Comparison of ENCODE assay signal across 8 cellular contexts in genomic region chr6:13711384-13711725, GRCh38. TPM values are rescaled to one million over a fixed set of nuclear protein-coding genes. Genes with fewer than 3 reads are reported as not detected.
DNase-seq lines count a peak whose midpoint lies in the region; ATAC-seq, FAIRE-seq and TF ChIP-seq lines count a peak whose summit lies in the region.

No MANE protein-coding gene starts in this region.

- no peaks in the 10 kb centered on the region for H3K27me3 Mint-ChIP-seq in CD4-positive, alpha-beta T cell
- peaks cover 4% of the 10 kb centered on the region for H3K27me3 Mint-ChIP-seq in neural progenitor cell (ENCODE audit: insufficient read depth, low read depth)

- H3K4me1 ChIP-seq in H1 (replicated peaks in 1 of 4; ENCODE audit: control insufficient read depth in 3 of 4, insufficient read depth in 4 of 4, low read length in 3 of 4): no peaks in the 10 kb centered on the region
- peaks cover 30% of the 10 kb centered on the region for H3K4me1 ChIP-seq in neural progenitor cell

- TF ChIP-seq RAD21 in H1 (IDR thresholded peaks at IDR 0.05 in 1 of 2, conservative IDR thresholded peaks at IDR 0.05 in 1 of 2; ENCODE audit: low read depth in 2 of 2, low read length in 2 of 2): no peak; a peak in 1 of 4 replicates

- H4K91ac ChIP-seq in H1 (replicated peaks; ENCODE audit: insufficient read length, low read length): no peak overlapping the region

- TF ChIP-seq EP300 in H1 (IDR thresholded peaks at IDR 0.05; ENCODE audit: borderline replicate concordance in 1 of 2, low read depth in 2 of 2, low read length in 2 of 2): no peak

- H3K4ac ChIP-seq in H1 (replicated peaks; ENCODE audit: insufficient read length, low read depth, low read length): no peak overlapping the region

- H3K79me2 ChIP-seq in SU-DHL-6 (ENCODE audit: insufficient read depth, low read length) (peaks cover 46% of the 10 kb centered on the region), H1 (ENCODE audit: control insufficient read depth in 1 of 2, insufficient read depth in 2 of 2, low read length in 2 of 2) (peaks cover 9 to 42% of the 10 kb centered on the region in 2 experiments), neural progenitor cell (ENCODE audit: low read depth) (peaks cover 46% of the 10 kb centered on the region)

- H3K56ac ChIP-seq in H1 (replicated peaks; ENCODE audit: insufficient read length, low read depth, low read length): no peak overlapping the region

- no peak overlapping the region for H2BK120ac ChIP-seq in H1 (replicated peaks; ENCODE audit: low read depth, low read length)

- H3K4me3 ChIP-seq in SU-DHL-6 (ENCODE audit: insufficient read depth, low read length, poor library complexity, severe bottlenecking) (peak overlapping the region; percentile 55), H1 (ENCODE audit: extremely low read depth in 1 of 4, insufficient read depth in 2 of 4, low read depth in 3 of 4, low read length in 4 of 4) (peak overlapping the region; percentile 42 to 96 (median 58); a peak in 6 of 8 replicates), neural progenitor cell (peak overlapping the region; percentile 98)

- H2BK12ac ChIP-seq in H1 (ENCODE audit: low read depth, low read length): no peak overlapping the region

- peak overlapping the region; percentile 46 for H3K4me3 Mint-ChIP-seq in CD4-positive, alpha-beta T cell
- H3K4me3 Mint-ChIP-seq in neural progenitor cell: no peak overlapping the region

- no peaks in the 10 kb centered on the region for H3K9me3 Mint-ChIP-seq in CD4-positive, alpha-beta T cell
- H3K9me3 Mint-ChIP-seq in neural progenitor cell: peaks cover 5% of the 10 kb centered on the region

- no peak overlapping the region for H2BK20ac ChIP-seq in H1 (ENCODE audit: low read length)

- no peaks in the 10 kb centered on the region for H3K9me3 ChIP-seq in CD4-positive, alpha-beta T cell (ENCODE audit: control insufficient read depth, low read length)
- H3K9me3 ChIP-seq in SU-DHL-6 (ENCODE audit: insufficient read depth, low read length) (no peaks in the 10 kb centered on the region), H1 (ENCODE audit: insufficient read depth in 2 of 2, low read depth in 1 of 2, low read length in 1 of 2) (peaks cover 5 to 9% of the 10 kb centered on the region in 2 experiments; a peak in 3 of 4 replicates), neural progenitor cell (ENCODE audit: low read depth) (no peaks in the 10 kb centered on the region)

- H3K27ac ChIP-seq in CD4-positive, alpha-beta T cell (ENCODE audit: low read depth, low read length): peak overlapping the region; percentile 64
- H3K27ac ChIP-seq in SU-DHL-6 (ENCODE audit: low read depth, low read length) (peak overlapping the region; percentile 81), H1 (ENCODE audit: low read depth, low read length) (no peak overlapping the region), neural progenitor cell (peak overlapping the region; percentile 88)

- POLR2A ChIA-PET in CD4-positive, alpha-beta T cell (lab: Charles Lee): interaction anchor here (0.7 to 5.7 kb wide), 16 partner anchors 15 to 137 kb away, joined by 3 to 129 read pairs (median 6); partner anchors contain the start of genes NOL7 and SIRT5
- POLR2A ChIA-PET in H1 (lab: Charles Lee; ENCODE audit: partially characterized antibody): interaction anchor here (0.8 to 1.5 kb wide), 6 partner anchors 11 to 104 kb away, joined by 3 to 10 read pairs (median 4); partner anchors contain the start of gene NOL7

- no peaks in the 10 kb centered on the region for H3K27me3 ChIP-seq in CD4-positive, alpha-beta T cell (ENCODE audit: control insufficient read depth, insufficient read depth, low read length)
- H3K27me3 ChIP-seq in SU-DHL-6 (ENCODE audit: low read length): no peaks in the 10 kb centered on the region
- H3K27me3 ChIP-seq in H1 (replicated peaks in 1 of 4; ENCODE audit: control insufficient read depth in 3 of 4, extremely low read depth in 1 of 4, insufficient read depth in 3 of 4, low read length in 3 of 4): no peaks in the 10 kb centered on the region
- no peaks in the 10 kb centered on the region for H3K27me3 ChIP-seq in neural progenitor cell

- H3K4me2 ChIP-seq in SU-DHL-6 (ENCODE audit: low read depth, low read length, poor library complexity, severe bottlenecking) (peak overlapping the region; percentile 31), H1 (ENCODE audit: insufficient read depth in 1 of 2, low read depth in 2 of 2, low read length in 2 of 2) (peak overlapping the region in 1 of 2 experiments; percentile 86; a peak in 2 of 4 replicates), neural progenitor cell (peak overlapping the region; percentile 63)

- H3K14ac ChIP-seq in H1 (ENCODE audit: insufficient read length): no peak overlapping the region

- no peak overlapping the region for H2AK5ac ChIP-seq in H1 (ENCODE audit: low read depth, low read length)

- H2AFZ ChIP-seq in SU-DHL-6 (ENCODE audit: low read depth, low read length, severe bottlenecking) (no peak overlapping the region), H1 (ENCODE audit: low read length) (no peak overlapping the region), neural progenitor cell (replicated peaks) (no peak overlapping the region)

- no peak for FAIRE-seq in H1 (lab: Jason Lieb, UNC)

- no peak overlapping the region for H2BK5ac ChIP-seq in H1 (ENCODE audit: low read depth, low read length)

- TF ChIP-seq CTCF in CD4-positive, alpha-beta T cell (IDR thresholded peaks at IDR 0.05): no peak
- peak; percentile 42 for TF ChIP-seq CTCF in SU-DHL-6 (IDR thresholded peaks at IDR 0.05; ENCODE audit: insufficient read depth, low read length, poor library complexity, severe bottlenecking)
- TF ChIP-seq CTCF in H1 (IDR thresholded peaks at IDR 0.05; ENCODE audit: control extremely low read depth in 1 of 3, insufficient read depth in 1 of 3, low read depth in 1 of 3, low read length in 3 of 3): no peak
- peak; percentile 34 for TF ChIP-seq CTCF in neural progenitor cell (IDR thresholded peaks at IDR 0.05)

- no peak overlapping the region for H3K23ac ChIP-seq in H1 (ENCODE audit: insufficient read length)

- DNase-seq in CD4-positive, alpha-beta T cell: peak in 4 of 10 experiments; percentile 43 to 55 (median 44)
- DNase-seq in H1 (ENCODE audit: low read depth in 1 of 2, low spot score in 2 of 2) (no peak), neural progenitor cell (ENCODE audit: low spot score) (no peak), NCI-H69 (lab: John Stamatoyannopoulos, UW) (no peak), COR-L47 (lab: John Stamatoyannopoulos, UW) (no peak)

- H3K79me1 ChIP-seq in H1 (ENCODE audit: low read depth, low read length): 0 out of 2 replicates have a peak, but pooled peaks cover 2% of the 10 kb centered on the region

- no peaks in the 10 kb centered on the region for H3K9me2 ChIP-seq in SU-DHL-6 (replicated peaks; ENCODE audit: insufficient read depth, low read length)

- TF ChIP-seq POLR2A in H1 (IDR thresholded peaks at IDR 0.05; ENCODE audit: control extremely low read depth in 1 of 2, low read depth in 2 of 2, low read length in 2 of 2): no peak

- peak overlapping the region; percentile 91 for H3K9ac ChIP-seq in SU-DHL-6 (ENCODE audit: low read length)
- peak overlapping the region in 3 of 4 experiments; percentile 49 to 87 (median 64); a peak in 5 of 7 replicates for H3K9ac ChIP-seq in H1 (replicated peaks in 1 of 4; ENCODE audit: extremely low read depth in 1 of 4, low read depth in 3 of 4, low read length in 3 of 4)
- H3K9ac ChIP-seq in neural progenitor cell: peak overlapping the region; percentile 44

- H2BK15ac ChIP-seq in H1 (ENCODE audit: low read length): no peak overlapping the region

- WGBS in H1 (ENCODE audit: extremely low coverage in 1 of 2, insufficient coverage in 1 of 2, insufficient read length in 1 of 2, insufficient replicate concordance in 2 of 2, low coverage in 1 of 2, low lambda C conversion rate in 2 of 2, missing lambda C conversion rate in 1 of 2), 2 experiments: 1% methylated on average over 14 of the region's 49 CpGs; no CpG with 5 or more reads in 1 of the 2 experiments

- peak overlapping the region; percentile 87 for H4K8ac ChIP-seq in H1 (ENCODE audit: extremely low read depth, insufficient read depth, low read length)

- intact Hi-C loops in CD4-positive, alpha-beta T cell (cut with DNase I, micrococcal nuclease): loop anchor here (1.0 to 5.0 kb wide), 5 partner anchors 51 to 406 kb away; partner anchors contain the start of genes TBC1D7 (in 2 of the 2), CD83 (in 1 of the 2), MCUR1 (in 1 of the 2) and SIRT5 (in 1 of the 2)

- 0 out of 2 replicates have a peak, but pooled peaks cover 8% of the 10 kb centered on the region for H3K23me2 ChIP-seq in H1 (ENCODE audit: low read depth, low read length)

- H3K36me3 Mint-ChIP-seq in CD4-positive, alpha-beta T cell (ENCODE audit: low read depth): peaks cover 33% of the 10 kb centered on the region
- H3K36me3 Mint-ChIP-seq in neural progenitor cell: peaks cover 7% of the 10 kb centered on the region

- no peak overlapping the region for H3K18ac ChIP-seq in H1 (ENCODE audit: extremely low read depth, low read length)

- no peak overlapping the region for H4K5ac ChIP-seq in H1 (ENCODE audit: insufficient read length, low read depth, low read length)

- CTCF ChIA-PET in CD4-positive, alpha-beta T cell (lab: Charles Lee): interaction anchor here (0.8 to 4.7 kb wide), 8 partner anchors 14 to 137 kb away, joined by 3 to 25 read pairs (median 5); partner anchors contain the start of genes NOL7 and SIRT5
- CTCF ChIA-PET in H1 (lab: Charles Lee; ENCODE audit: partially characterized antibody): interaction anchor here (1.2 to 1.4 kb wide), 2 partner anchors 10 to 84 kb away, joined by 4 to 5 read pairs; no protein-coding TSS in a partner anchor

- H3K36me3 ChIP-seq in SU-DHL-6 (ENCODE audit: low read length) (no peaks in the 10 kb centered on the region), H1 (ENCODE audit: control insufficient read depth in 2 of 4, insufficient read depth in 4 of 4, low read length in 3 of 4) (peaks cover 0 to 2% (median 0%) of the 10 kb centered on the region in 4 experiments; a peak in 2 of 8 replicates), neural progenitor cell (no peaks in the 10 kb centered on the region)

- H4K20me1 ChIP-seq in SU-DHL-6 (ENCODE audit: low read depth, low read length) (peaks cover 34% of the 10 kb centered on the region), H1 (replicated peaks in 1 of 2; ENCODE audit: control insufficient read depth in 1 of 2, insufficient read depth in 2 of 2, low read length in 2 of 2) (peaks cover 0 to 11% of the 10 kb centered on the region in 2 experiments), neural progenitor cell (ENCODE audit: low read depth) (peaks cover 30% of the 10 kb centered on the region)

- peaks cover 27% of the 10 kb centered on the region for H3F3A ChIP-seq in SU-DHL-6 (ENCODE audit: insufficient read depth)
- H3F3A ChIP-seq in neural progenitor cell (ENCODE audit: low read depth): peaks cover 26% of the 10 kb centered on the region

- peak overlapping the region; percentile 98 for H3K27ac Mint-ChIP-seq in CD4-positive, alpha-beta T cell
- H3K27ac Mint-ChIP-seq in neural progenitor cell: no peak overlapping the region

- peak; percentile 31 for ATAC-seq in CD4-positive, alpha-beta T cell (ENCODE audit: poor library complexity)
- ATAC-seq in GM19324 (IDR thresholded peaks at IDR 0.05; ENCODE audit: low FRiP score, unreplicated experiment) (peak; percentile 63), HG03342 (IDR thresholded peaks at IDR 0.05; ENCODE audit: unreplicated experiment) (peak; percentile 43)

- peaks cover 52% of the 10 kb centered on the region for H3K4me1 Mint-ChIP-seq in CD4-positive, alpha-beta T cell (ENCODE audit: low read depth)
- peaks cover 30% of the 10 kb centered on the region for H3K4me1 Mint-ChIP-seq in neural progenitor cell

RNA-seq across cellular contexts. Expression of gene RANBP9, which starts 0.3 kb away (rescaled TPM):
- total RNA-seq in CD4-positive, alpha-beta T cell: 10 to 100 TPM; 60.8 to 62.9 TPM
- total RNA-seq in H1 (2021; fragmentation: NEBNext Ultra II Directional; extraction: Animal tissue kit (Norgen Biotek cat#: 25700)): 34.3 and 36.7 TPM in 2 replicates
- polyA plus RNA-seq in H1 (2011; rRNA removed): 8.0 and 13.0 TPM in 2 replicates
- 15.9 TPM for polyA plus RNA-seq in H1 (2011; cell fraction: cytosol; rRNA removed)
- 9.9 TPM for polyA plus RNA-seq in H1 (2011; cell fraction: nucleus; rRNA removed)
- polyA plus RNA-seq in H1 (2012, experiment 1 of 2): 21.7 to 23.9 TPM (median 22.7 TPM) in 4 replicates
- 5.9 TPM for polyA plus RNA-seq in H1 (2012, experiment 2 of 2)
- 17.6 TPM for polyA plus RNA-seq in H1 (2013, experiment 1 of 2)
- polyA plus RNA-seq in H1 (2013, experiment 2 of 2): 18.0 TPM
- 16.9 and 25.5 TPM in 2 replicates for polyA minus RNA-seq in H1 (2011; rRNA and poly(A)+ RNA removed)
- 19.9 TPM for polyA minus RNA-seq in H1 (2011; cell fraction: cytosol; rRNA and poly(A)+ RNA removed)
- polyA minus RNA-seq in H1 (2011; cell fraction: nucleus; rRNA and poly(A)+ RNA removed): 17.0 TPM
- total RNA-seq in neural progenitor cell (ENCODE audit: low replicate concordance): 35.2 and 44.8 TPM in 2 replicates

Comparison
In these comparisons a context has a peak if more than half of its experiments do, and no peak if none do; other contexts are left out.
1. CTCF ChIP-seq: peak in SU-DHL-6 (single experiment) and neural progenitor cell (single experiment); none in CD4-positive, alpha-beta T cell (single experiment) and H1 (0 of 3).
2. Peak in every context shown above with its lines, with median percentiles within 50 percentile points of each other: ATAC-seq, H3K4me3 ChIP-seq and H3K9ac ChIP-seq.